11 cellular contexts compared by ENCODE assay signal in the genomic region with DNA sequence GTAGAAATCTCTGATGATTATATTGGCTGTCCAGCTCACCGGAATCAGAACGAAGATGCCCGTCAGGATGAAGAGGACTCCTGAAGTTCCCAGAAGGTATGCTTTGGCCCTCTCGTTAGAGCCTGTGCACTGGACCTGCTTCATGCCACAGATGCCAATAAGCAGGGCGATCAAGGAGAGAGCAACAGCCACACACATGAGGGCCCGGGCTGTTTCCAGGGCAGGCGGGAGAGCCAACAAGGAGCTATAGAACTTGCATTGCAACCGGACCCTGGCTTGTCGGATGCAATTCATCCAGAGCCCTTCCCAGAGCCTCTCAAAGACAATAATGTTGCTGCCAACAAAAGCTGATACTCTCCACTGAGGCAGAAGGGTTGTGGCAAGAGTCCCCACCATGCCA. TPM values are rescaled to one million over a fixed set of nuclear protein-coding genes. Genes with fewer than 3 reads are reported as not detected.
"Had no signal": no experiment of that assay in that cellular context is flagged by ENCODE, and none has a peak within 500 bp of the region (broad histone marks: within the 10 kb centered on the region; RNA-seq: fewer than 3 reads in every experiment).

No MANE protein-coding gene starts in this region.

- DNase-seq: GM23248, GOT3, H7, HFFc6 had no signal

- H3K36me3 ChIP-seq: HAP-1 had no signal

- H3K27ac ChIP-seq: GM23248, HL-60 had no signal

- H3K4me3 ChIP-seq: GM23248, HAP-1 had no signal

- H3K9me3 ChIP-seq: HAP-1 had no signal

- H3K4me1 ChIP-seq: HAP-1 had no signal

- ATAC-seq: HCT116, HepG2 had no signal

RNA-seq across cellular contexts. Expression of gene CLDN17, which starts 0.4 kb away (rescaled TPM):
- total RNA-seq: GM23248, H4, H7, HepG2, HFFc6, HT1080 had no signal
- polyA plus RNA-seq: GM23248, HepG2, IgD-negative memory B cell had no signal

RNA-seq across cellular contexts. Expression of gene CLDN8, which starts 49.7 kb away (rescaled TPM):
- total RNA-seq: GM23248, H4, H7, HepG2, HFFc6, HT1080 had no signal
- polyA plus RNA-seq: GM23248, HepG2, IgD-negative memory B cell had no signal
